9 cellular contexts compared by ENCODE assay signal in the genomic region with DNA sequence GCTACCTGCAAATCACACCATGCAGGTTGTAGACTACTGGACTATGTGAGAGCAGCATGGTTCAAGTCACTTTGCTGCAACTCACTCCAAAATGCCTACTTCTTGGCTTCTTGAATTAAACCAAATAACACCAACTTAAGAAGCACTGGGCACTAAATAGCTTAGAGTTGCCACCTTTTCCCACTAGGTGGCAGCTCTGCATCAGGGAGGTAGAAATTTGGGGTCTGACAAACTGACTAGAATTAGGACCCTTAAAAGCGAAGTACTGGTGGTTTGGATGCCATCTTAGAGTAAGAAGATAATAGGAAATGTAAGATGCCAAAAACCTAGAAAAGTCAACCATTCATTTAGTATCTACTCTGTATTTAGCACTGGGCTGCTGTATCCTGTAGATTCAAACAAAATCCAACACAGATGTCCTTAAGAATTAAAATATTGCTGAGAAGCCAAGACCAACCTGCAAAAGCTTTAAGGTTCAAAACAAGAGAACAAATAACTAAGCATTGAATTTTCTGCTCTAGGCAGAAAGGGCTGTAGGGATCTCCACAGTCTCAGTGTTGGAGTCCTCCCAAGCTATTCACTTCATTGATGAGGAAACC.
A peak's percentile ranks its signal among the peaks of the same experiment; 100 is the strongest.
DNase-seq lines count a peak whose midpoint lies in the region; ATAC-seq and TF ChIP-seq lines count a peak whose summit lies in the region.
"Had no signal": no experiment of that assay in that cellular context is flagged by ENCODE, and none has a peak within 500 bp of the region (broad histone marks: within the 10 kb centered on the region; RNA-seq: fewer than 3 reads in every experiment).

No MANE protein-coding gene starts in this region.

- 15 to 59% methylated on average over 1 of the region's 1 CpG for WGBS in sigmoid colon, 2 donors

- peaks cover 0 to 6% of the 10 kb centered on the region in 2 donors for H3K27me3 Mint-ChIP-seq in stimulated activated naive B cell treated with anti-CD40 and anti-IgM and Interleukin-4, amounts not matched to agents 10 μg/mL and 1 μg/mL and 100 μg/mL, for 72 hours

- no peak for ATAC-seq in stimulated activated naive B cell treated with anti-CD40 and anti-IgM and Interleukin-4, amounts not matched to agents 10 μg/mL and 1 μg/mL and 100 μg/mL, for 72 hours (replicated peaks)
- no peak for ATAC-seq in sciatic nerve

- H3K36me3 Mint-ChIP-seq in stimulated activated naive B cell treated with anti-CD40 and anti-IgM and Interleukin-4, amounts not matched to agents 10 μg/mL and 1 μg/mL and 100 μg/mL, for 72 hours, result no peaks in the 10 kb centered on the region

- DNase-seq in NCI-H748 (lab: John Stamatoyannopoulos, UW; ENCODE audit: unreplicated experiment) (peak; percentile 41), NCI-H748 treated with DMSO at 0.1 percent for 48 hours (lab: John Stamatoyannopoulos, UW) (no peak), NCI-H1105 treated with DMSO at 0.1 percent for 48 hours (lab: John Stamatoyannopoulos, UW) (peak; percentile 58), fibroblast of gingiva (ENCODE audit: low read depth) (peak; percentile 38), sigmoid colon (no peak), sciatic nerve (ENCODE audit: low spot score) (no peak), MG63 (no peak)
- DNase-seq in stimulated activated naive B cell treated with anti-CD40 and anti-IgM and Interleukin-4, amounts not matched to agents 10 μg/mL and 1 μg/mL and 100 μg/mL, for 72 hours, result no peak

- H3K27ac Mint-ChIP-seq in stimulated activated naive B cell treated with anti-CD40 and anti-IgM and Interleukin-4, amounts not matched to agents 10 μg/mL and 1 μg/mL and 100 μg/mL, for 72 hours, result no peak overlapping the region
- H3K27ac Mint-ChIP-seq: activated naive CD4-positive, alpha-beta T cell treated with anti-CD3 and anti-CD28 coated beads, Interleukin-2, amount 50 U/mL, for 24 hours had no signal

- H3K4me3 ChIP-seq in sigmoid colon, result no peak overlapping the region
- H3K4me3 ChIP-seq in MG63, result no peak overlapping the region

- peaks cover 0 to 84% (median 56%) of the 10 kb centered on the region in 4 donors for H3K4me1 ChIP-seq in sigmoid colon

- H3K27me3 ChIP-seq in sigmoid colon (no peaks in the 10 kb centered on the region), MG63 (no peaks in the 10 kb centered on the region)

- H3K9me3 Mint-ChIP-seq in stimulated activated naive B cell treated with anti-CD40 and anti-IgM and Interleukin-4, amounts not matched to agents 10 μg/mL and 1 μg/mL and 100 μg/mL, for 72 hours, result no peaks in the 10 kb centered on the region
- H3K9me3 Mint-ChIP-seq: activated naive CD4-positive, alpha-beta T cell treated with anti-CD3 and anti-CD28 coated beads, Interleukin-2, amount 50 U/mL, for 24 hours had no signal

- H3K9me3 ChIP-seq in sigmoid colon (no peaks in the 10 kb centered on the region), MG63 (no peaks in the 10 kb centered on the region)

- H3K36me3 ChIP-seq in sigmoid colon (no peaks in the 10 kb centered on the region), MG63 (peaks cover 7% of the 10 kb centered on the region)

- H3K4me1 Mint-ChIP-seq in stimulated activated naive B cell treated with anti-CD40 and anti-IgM and Interleukin-4, amounts not matched to agents 10 μg/mL and 1 μg/mL and 100 μg/mL, for 72 hours, result no peaks in the 10 kb centered on the region
- H3K4me1 Mint-ChIP-seq: activated naive CD4-positive, alpha-beta T cell treated with anti-CD3 and anti-CD28 coated beads, Interleukin-2, amount 50 U/mL, for 24 hours had no signal

- H3K27ac ChIP-seq in sigmoid colon, result peak overlapping the region in 3 of 4 donors; percentile 68 to 81 (median 79)

- peak; percentile 12 to 59 (median 52) for TF ChIP-seq CTCF in sigmoid colon (IDR thresholded peaks at IDR 0.05)

- intact Hi-C loops in sigmoid colon (cut with DNase I), result loop anchor here (5.0 kb wide), 1 partner anchor 129 kb away; no protein-coding TSS in a partner anchor
- intact Hi-C loops in sciatic nerve (cut with DNase I), result no loop called here

- TF ChIP-seq EP300 in sigmoid colon (IDR thresholded peaks at IDR 0.05), result no peak

- TF ChIP-seq POLR2A in sigmoid colon (IDR thresholded peaks at IDR 0.05), result no peak

- H3K4me3 Mint-ChIP-seq in stimulated activated naive B cell treated with anti-CD40 and anti-IgM and Interleukin-4, amounts not matched to agents 10 μg/mL and 1 μg/mL and 100 μg/mL, for 72 hours, result no peak overlapping the region
- H3K4me3 Mint-ChIP-seq: activated naive CD4-positive, alpha-beta T cell treated with anti-CD3 and anti-CD28 coated beads, Interleukin-2, amount 50 U/mL, for 24 hours had no signal

Comparison
In these comparisons a context has a peak if more than half of its experiments do, and no peak if none do; other contexts are left out.
1. DNase-seq: peak in NCI-H748 (single experiment), NCI-H1105 treated with DMSO at 0.1 percent for 48 hours (single experiment) and fibroblast of gingiva (single experiment); none in NCI-H748 treated with DMSO at 0.1 percent for 48 hours (single experiment), sigmoid colon (single experiment), stimulated activated naive B cell treated with anti-CD40 and anti-IgM and Interleukin-4, amounts not matched to agents 10 μg/mL and 1 μg/mL and 100 μg/mL, for 72 hours (single experiment), sciatic nerve (single experiment) and MG63 (single experiment).